Comparison of ENCODE assay signal across 1 cellular context in the genomic region with DNA sequence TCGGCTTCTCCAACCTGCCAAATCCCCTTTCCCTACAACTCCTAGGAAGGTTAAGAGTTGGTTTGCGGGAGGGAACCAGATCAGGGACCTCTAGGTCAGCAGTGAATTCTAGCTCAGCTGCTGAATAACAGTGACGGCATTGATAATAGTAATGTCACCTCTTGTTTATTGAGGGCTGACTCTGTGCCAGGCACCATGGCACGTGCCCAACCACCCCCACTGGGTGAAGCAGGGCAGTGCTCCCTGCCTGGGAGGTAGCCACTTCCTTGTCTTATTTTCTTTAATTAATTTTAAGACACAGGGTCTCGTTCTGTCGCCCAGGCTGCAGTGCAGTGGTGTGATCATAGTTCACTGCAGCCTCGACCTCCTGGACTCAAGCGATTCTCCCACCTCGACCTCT.
TF ChIP-seq lines count a peak whose summit lies in the region.

No MANE protein-coding gene starts in this region.

TF ChIP-seq in H1, 55 proteins besides CTCF, POLR2A, EP300 and RAD21:
- no peak for TF ChIP-seq RXRA (IDR thresholded peaks at IDR 0.05; ENCODE audit: insufficient read depth, low read depth, low read length)
- no peak for TF ChIP-seq FOSL1 (IDR thresholded peaks at IDR 0.05; ENCODE audit: insufficient read depth, low read depth, low read length)
- no peak for TF ChIP-seq TCF12 (IDR thresholded peaks at IDR 0.05; ENCODE audit: low read depth, low read length)
- no peak for TF ChIP-seq SIRT6 (IDR thresholded peaks at IDR 0.05; ENCODE audit: low read length)
- no peak for TF ChIP-seq TEAD4 (IDR thresholded peaks at IDR 0.05; ENCODE audit: low read depth, low read length)
- no peak for TF ChIP-seq HDAC2 (IDR thresholded peaks at IDR 0.05; ENCODE audit: borderline replicate concordance in 1 of 2, low read depth in 2 of 2, low read length in 2 of 2)
- no peak for TF ChIP-seq POLR2AphosphoS5 (IDR thresholded peaks at IDR 0.05; ENCODE audit: low read depth, low read length)
- no peak for TF ChIP-seq HDAC6 (IDR thresholded peaks at IDR 0.05; ENCODE audit: low read depth, low read length)
- no peak for TF ChIP-seq BCL11A (IDR thresholded peaks at IDR 0.05; ENCODE audit: low read depth in 2 of 2, low read length in 2 of 2)
- no peak for TF ChIP-seq ASH2L (IDR thresholded peaks at IDR 0.05; ENCODE audit: low read length)
- TF ChIP-seq TAF7 (optimal IDR thresholded peaks at IDR 0.05; ENCODE audit: borderline replicate concordance, low read depth, low read length), result no peak
- TF ChIP-seq BACH1 (IDR thresholded peaks at IDR 0.05; ENCODE audit: low read length), result no peak
- TF ChIP-seq JUND (IDR thresholded peaks at IDR 0.05; ENCODE audit: low read length), result no peak
- TF ChIP-seq CHD2 (IDR thresholded peaks at IDR 0.05; ENCODE audit: low read length), result no peak
